ENCODE assay signal across 8 cellular contexts in genomic region chr17:75012320-75013076, GRCh38.
DNase-seq lines count a peak whose midpoint lies in the region; ATAC-seq, FAIRE-seq and TF ChIP-seq lines count a peak whose summit lies in the region.

TSS of gene MRPL58 (plus strand) at chr17:75012670. CDS start at chr17:75012687, 17 bp downstream.

- DNase-seq in D721Med (ENCODE audit: insufficient read length, low spot score) (peak; percentile 44), HTR-8/SVneo (ENCODE audit: insufficient read length, low spot score) (peak; percentile 95), activated T-cell treated with anti-CD3 and anti-CD28 coated beads for 48 hours (ENCODE audit: low read depth) (peak; percentile 82), erythroblast (lab: John Stamatoyannopoulos, UW) (peak; percentile 92 to 93)
- peak; percentile 88 for DNase-seq in stimulated activated CD8-positive, alpha-beta memory T cell treated with anti-CD3 and anti-CD28 coated beads, Interleukin-4, amount 100 ng/mL, for 48 hours

- FAIRE-seq in D721Med (lab: Jason Lieb, UNC) = no peak
- peak; percentile 80 for FAIRE-seq in HTR-8/SVneo (lab: Jason Lieb, UNC)

- H3K79me2 ChIP-seq in OCI-LY3 (ENCODE audit: low read length) = peaks cover 31% of the 10 kb centered on the region

- H2AFZ ChIP-seq in OCI-LY3 (ENCODE audit: low read depth, low read length) = peak within 1 kb of the TSS; percentile 94

- H4K20me1 ChIP-seq in OCI-LY3 (ENCODE audit: insufficient read depth, low read length) = no peaks in the 10 kb centered on the region

- H3K4me3 ChIP-seq in OCI-LY3 (ENCODE audit: low read length) (peak within 1 kb of the TSS; percentile 94), mucosa of stomach (ENCODE audit: low read length) (peak within 1 kb of the TSS; percentile 77)

- H3K9me3 ChIP-seq in OCI-LY3 (ENCODE audit: insufficient read depth, low read length) = no peaks in the 10 kb centered on the region
- H3K9me3 ChIP-seq in mucosa of stomach (ENCODE audit: control insufficient read depth, low read length) = no peaks in the 10 kb centered on the region

- peak within 1 kb of the TSS; percentile 81 for H3K9ac ChIP-seq in OCI-LY3 (ENCODE audit: low read length)
- peak within 1 kb of the TSS; percentile 78 for H3K9ac ChIP-seq in mucosa of stomach (ENCODE audit: low read length)

- peaks cover 5% of the 10 kb centered on the region for H3K36me3 ChIP-seq in OCI-LY3 (replicated peaks; ENCODE audit: low read depth, low read length)
- no peaks in the 10 kb centered on the region for H3K36me3 ChIP-seq in mucosa of stomach (ENCODE audit: control insufficient read depth, insufficient read depth, low read length)

- peaks cover 14% of the 10 kb centered on the region for H3K4me1 ChIP-seq in OCI-LY3 (ENCODE audit: low read length)
- H3K4me1 ChIP-seq in mucosa of stomach (ENCODE audit: control insufficient read depth, insufficient read depth, low read length) = peaks cover 24% of the 10 kb centered on the region

- TF ChIP-seq POLR2A in erythroblast (IDR thresholded peaks at IDR 0.05; ENCODE audit: low read length) = peak; percentile 77

- H3K4me2 ChIP-seq in OCI-LY3 (ENCODE audit: low read length) = peak within 1 kb of the TSS; percentile 97

- no peaks in the 10 kb centered on the region for H3K27me3 ChIP-seq in OCI-LY3 (ENCODE audit: low read depth, low read length)
- no peaks in the 10 kb centered on the region for H3K27me3 ChIP-seq in mucosa of stomach (ENCODE audit: control insufficient read depth, insufficient read depth, low read length)

- peak; percentile 87 for ATAC-seq in GM21381 (IDR thresholded peaks at IDR 0.05; ENCODE audit: unreplicated experiment)

- TF ChIP-seq CTCF in D721Med (IDR thresholded peaks at IDR 0.05; ENCODE audit: insufficient read depth, missing control alignments) (peak; percentile 31), OCI-LY3 (IDR thresholded peaks at IDR 0.05; ENCODE audit: low read depth, low read length) (peak; percentile 29; the same call in 1 of the 2 replicates)

- H3K27ac ChIP-seq in OCI-LY3 (ENCODE audit: low read length) = peak within 1 kb of the TSS; percentile 28

Comparison
In these comparisons a context has a peak if more than half of its experiments do, and no peak if none do; other contexts are left out.
1. Peak in every context shown above with its lines: DNase-seq, ATAC-seq, H3K4me3 ChIP-seq and H3K27ac ChIP-seq.
2. DNase-seq: peak in every context shown above with its lines; median percentile 95 in HTR-8/SVneo; 92 in erythroblast; 88 in stimulated activated CD8-positive, alpha-beta memory T cell treated with anti-CD3 and anti-CD28 coated beads, Interleukin-4, amount 100 ng/mL, for 48 hours; 82 in activated T-cell treated with anti-CD3 and anti-CD28 coated beads for 48 hours; 44 in D721Med.